ENCODE assay signal across 14 cellular contexts in genomic region chr21:33950425-33951079, GRCh38. TPM values are rescaled to one million over a fixed set of nuclear protein-coding genes. Genes with fewer than 3 reads are reported as not detected.
DNase-seq lines count a peak whose midpoint lies in the region; ATAC-seq and TF ChIP-seq lines count a peak whose summit lies in the region.
"Had no signal": no experiment of that assay in that cellular context is flagged by ENCODE, and none has a peak within 500 bp of the region (broad histone marks: within the 10 kb centered on the region; RNA-seq: fewer than 3 reads in every experiment).

No MANE protein-coding gene starts in this region.

- H3K36me3 ChIP-seq in lower lobe of right lung, result no peaks in the 10 kb centered on the region
- peaks cover 5% of the 10 kb centered on the region for H3K36me3 ChIP-seq in thymus (ENCODE audit: control insufficient read depth, insufficient read depth)
- H3K36me3 ChIP-seq: right atrium auricular region had no signal

- H3K27ac ChIP-seq in lower lobe of right lung (peak overlapping the region; percentile 21), thymus (ENCODE audit: low read depth) (peak overlapping the region; percentile 88)
- H3K27ac ChIP-seq: right atrium auricular region had no signal

- H3K9me3 Mint-ChIP-seq in activated T-cell treated with anti-CD3 and anti-CD28 coated beads, Interleukin-2, amount 50 U/mL, for 72 hours, result peaks cover 1 to 2% of the 10 kb centered on the region in 2 donors
- H3K9me3 Mint-ChIP-seq in T-helper 2 cell treated with Interferon-gamma antibody and Interleukin-4, amounts not matched to agents 5 μg/mL and 100 μg/mL, for 36 hours, result no peaks in the 10 kb centered on the region

- H3K4me1 Mint-ChIP-seq in activated T-cell treated with anti-CD3 and anti-CD28 coated beads, Interleukin-2, amount 50 U/mL, for 72 hours (ENCODE audit: low read depth), result peaks cover 85% of the 10 kb centered on the region
- H3K4me1 Mint-ChIP-seq in T-helper 2 cell treated with Interferon-gamma antibody and Interleukin-4, amounts not matched to agents 5 μg/mL and 100 μg/mL, for 36 hours (ENCODE audit: low read depth), result peaks cover 60% of the 10 kb centered on the region

- 85% methylated on average over 10 of the region's 10 CpGs for WGBS in thymus

- no peak overlapping the region for H3K4me3 ChIP-seq in lower lobe of right lung
- peak overlapping the region; percentile 31 for H3K4me3 ChIP-seq in thymus (ENCODE audit: low read length)
- H3K4me3 ChIP-seq: dorsolateral prefrontal cortex, right atrium auricular region had no signal

- H3K27me3 ChIP-seq in lower lobe of right lung (ENCODE audit: low read depth), result no peaks in the 10 kb centered on the region
- H3K27me3 ChIP-seq in thymus (ENCODE audit: control insufficient read depth, insufficient read depth), result no peaks in the 10 kb centered on the region
- H3K27me3 ChIP-seq: dorsolateral prefrontal cortex, right atrium auricular region had no signal

- no peaks in the 10 kb centered on the region for H3K27me3 Mint-ChIP-seq in activated T-cell treated with anti-CD3 and anti-CD28 coated beads, Interleukin-2, amount 50 U/mL, for 72 hours (ENCODE audit: low read depth)
- H3K27me3 Mint-ChIP-seq in T-helper 2 cell treated with Interferon-gamma antibody and Interleukin-4, amounts not matched to agents 5 μg/mL and 100 μg/mL, for 36 hours (ENCODE audit: low read depth), result no peaks in the 10 kb centered on the region

- H3K9me3 ChIP-seq in lower lobe of right lung (no peaks in the 10 kb centered on the region), thymus (ENCODE audit: control insufficient read depth) (no peaks in the 10 kb centered on the region)
- H3K9me3 ChIP-seq: right atrium auricular region, SK-N-SH had no signal

- H3K4me3 Mint-ChIP-seq in activated T-cell treated with anti-CD3 and anti-CD28 coated beads, Interleukin-2, amount 50 U/mL, for 72 hours, result peak overlapping the region; percentile 79 to 91
- peak overlapping the region; percentile 76 for H3K4me3 Mint-ChIP-seq in T-helper 2 cell treated with Interferon-gamma antibody and Interleukin-4, amounts not matched to agents 5 μg/mL and 100 μg/mL, for 36 hours

- DNase-seq in activated T-cell treated with anti-CD3 and anti-CD28 coated beads, Interleukin-2, amount 50 U/mL, for 72 hours, result no peak
- DNase-seq in activated T-cell treated with anti-CD3 and anti-CD28 coated beads for 4 hours (no peak), lower lobe of right lung (no peak), HuH-7.5 (ENCODE audit: low spot score) (no peak)
- DNase-seq in T-helper 2 cell treated with Interferon-gamma antibody and Interleukin-4, amounts not matched to agents 5 μg/mL and 100 μg/mL, for 36 hours (ENCODE audit: low spot score), result no peak
- DNase-seq: dorsolateral prefrontal cortex, KG1, NCI-H2029 treated with DMSO at 0.1 percent for 48 hours, NCI-H82, SK-N-SH had no signal

- peaks cover 6 to 9% of the 10 kb centered on the region in 2 donors for H3K36me3 Mint-ChIP-seq in activated T-cell treated with anti-CD3 and anti-CD28 coated beads, Interleukin-2, amount 50 U/mL, for 72 hours (ENCODE audit: insufficient read depth in 2 of 2)
- peaks cover 46% of the 10 kb centered on the region for H3K36me3 Mint-ChIP-seq in T-helper 2 cell treated with Interferon-gamma antibody and Interleukin-4, amounts not matched to agents 5 μg/mL and 100 μg/mL, for 36 hours (ENCODE audit: low read depth)

- peaks cover 18% of the 10 kb centered on the region for H3K4me1 ChIP-seq in lower lobe of right lung
- H3K4me1 ChIP-seq in thymus (ENCODE audit: control insufficient read depth, insufficient read depth, low read length), result peaks cover 43% of the 10 kb centered on the region

- no peak for ATAC-seq in activated T-cell treated with anti-CD3 and anti-CD28 coated beads, Interleukin-2, amount 50 U/mL, for 72 hours (replicated peaks in 1 of 2)
- ATAC-seq in lower lobe of right lung, result no peak
- no peak for ATAC-seq in HG03196 (IDR thresholded peaks at IDR 0.05; ENCODE audit: unreplicated experiment)
- ATAC-seq in GM21529 (IDR thresholded peaks at IDR 0.05; ENCODE audit: unreplicated experiment), result no peak

- H3K27ac Mint-ChIP-seq in activated T-cell treated with anti-CD3 and anti-CD28 coated beads, Interleukin-2, amount 50 U/mL, for 72 hours, result peak overlapping the region; percentile 90
- H3K27ac Mint-ChIP-seq in T-helper 2 cell treated with Interferon-gamma antibody and Interleukin-4, amounts not matched to agents 5 μg/mL and 100 μg/mL, for 36 hours, result peak overlapping the region; percentile 99

- intact Hi-C loops in lower lobe of right lung (cut with DNase I), result no loop called here

- no peak for TF ChIP-seq CTCF in lower lobe of right lung (IDR thresholded peaks at IDR 0.05)

RNA-seq across cellular contexts. Expression of gene ATP5PO, which starts 34.9 kb away (rescaled TPM):
- total RNA-seq in activated T-cell treated with anti-CD3 and anti-CD28 coated beads, Interleukin-2, amount 50 U/mL, for 72 hours, result 100 to 1,000 TPM; 217 to 230 TPM
- 100 TPM for total RNA-seq in lower lobe of right lung
- polyA plus RNA-seq in thymus, result 294 TPM
